24 cellular contexts compared by ENCODE assay signal in genomic region chr1:176735201-176735600, GRCh38.
"Had no signal": no experiment of that assay in that cellular context is flagged by ENCODE, and none has a peak within 500 bp of the region (broad histone marks: within the 10 kb centered on the region; RNA-seq: fewer than 3 reads in every experiment).

No MANE protein-coding gene starts in this region.

- H3K4me2 ChIP-seq: SK-N-SH had no signal

- H3K9ac ChIP-seq: SK-N-SH had no signal

- H3K4me3 ChIP-seq: K562, MG63 had no signal

- H3K4me1 Mint-ChIP-seq: IgD-negative memory B cell had no signal

- FAIRE-seq: HTR-8/SVneo, K562, RCC 7860 had no signal

- H3K9me3 Mint-ChIP-seq: IgD-negative memory B cell had no signal

- H3K27ac ChIP-seq: HL-60 had no signal

- H3K27ac Mint-ChIP-seq: IgD-negative memory B cell had no signal

- H3K36me3 Mint-ChIP-seq: IgD-negative memory B cell had no signal

- H3K4me3 Mint-ChIP-seq: IgD-negative memory B cell had no signal

- H3K36me3 ChIP-seq: MG63 had no signal

- DNase-seq: MG63, NCI-H1092, NCI-H1105 treated with DMSO at 0.1 percent for 48 hours, NCI-H1417 treated with DMSO at 0.1 percent for 48 hours, NCI-H146, NCI-H187, NCI-H2029, NCI-H2081 treated with DMSO at 0.1 percent for 48 hours, NCI-H2171, NCI-H226, NCI-H446, NCI-H510A, NCI-H524 treated with DMSO at 0.1 percent for 48 hours, NCI-H69, NCI-H774, Right ventricle myocardium superior, RPMI8226, SIG-M5, SK-N-SH had no signal

- H3K9me3 ChIP-seq: MG63, SK-N-SH had no signal

- ATAC-seq: K562 had no signal
